Comparison of ENCODE assay signal across 10 cellular contexts in the genomic region with DNA sequence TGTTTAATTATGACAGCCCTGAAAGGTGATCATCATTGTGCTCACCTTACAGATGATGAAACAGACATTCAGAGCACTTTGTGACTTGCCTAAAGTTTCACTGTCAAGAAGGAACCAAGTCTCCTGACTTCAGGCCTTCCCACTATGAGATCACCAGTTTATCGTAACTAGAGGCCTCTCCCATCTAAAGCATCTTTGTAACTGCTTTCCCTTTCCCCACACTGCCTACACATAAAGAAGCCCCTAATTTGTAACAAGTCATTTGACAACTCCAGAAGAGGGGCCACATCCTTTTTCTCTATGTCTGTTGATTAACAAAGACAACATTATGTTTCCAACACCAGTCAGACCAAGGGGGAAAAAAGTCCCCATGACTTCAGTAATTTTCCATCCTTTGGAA. TPM values are rescaled to one million over a fixed set of nuclear protein-coding genes. Genes with fewer than 3 reads are reported as not detected.
A peak's percentile ranks its signal among the peaks of the same experiment; 100 is the strongest.
DNase-seq lines count a peak whose midpoint lies in the region; ATAC-seq and TF ChIP-seq lines count a peak whose summit lies in the region.
"Had no signal": no experiment of that assay in that cellular context is flagged by ENCODE, and none has a peak within 500 bp of the region (broad histone marks: within the 10 kb centered on the region; RNA-seq: fewer than 3 reads in every experiment).

No MANE protein-coding gene starts in this region.

- no peak for TF ChIP-seq CTCF in activated CD8-positive, alpha-beta T cell treated with anti-CD3 and anti-CD28 coated beads for 36 hours (IDR thresholded peaks at IDR 0.05)
- TF ChIP-seq CTCF in neural crest cell (conservative IDR thresholded peaks at IDR 0.05) (no peak), type B pancreatic cell (conservative IDR thresholded peaks at IDR 0.05) (no peak)

- no peaks in the 10 kb centered on the region for H3K27me3 Mint-ChIP-seq in activated CD8-positive, alpha-beta T cell treated with anti-CD3 and anti-CD28 coated beads for 36 hours
- no peaks in the 10 kb centered on the region for H3K27me3 Mint-ChIP-seq in neural crest cell (ENCODE audit: low read depth)
- no peaks in the 10 kb centered on the region for H3K27me3 Mint-ChIP-seq in type B pancreatic cell

- CTCF ChIA-PET in activated CD8-positive, alpha-beta T cell treated with anti-CD3 and anti-CD28 coated beads for 36 hours (lab: Charles Lee): no interaction called here

- intact Hi-C loops in activated CD8-positive, alpha-beta T cell treated with anti-CD3 and anti-CD28 coated beads for 36 hours (cut with micrococcal nuclease): loop anchor here (2.0 kb wide), 2 partner anchors 38 to 86 kb away; no protein-coding TSS in a partner anchor

- H3K36me3 Mint-ChIP-seq in activated CD8-positive, alpha-beta T cell treated with anti-CD3 and anti-CD28 coated beads for 36 hours (ENCODE audit: low read depth): peaks cover 32% of the 10 kb centered on the region
- H3K36me3 Mint-ChIP-seq in neural crest cell (ENCODE audit: low read depth) (no peaks in the 10 kb centered on the region), type B pancreatic cell (no peaks in the 10 kb centered on the region)
- H3K36me3 Mint-ChIP-seq: brain had no signal

- peak overlapping the region; percentile 94 for H3K4me3 Mint-ChIP-seq in activated CD8-positive, alpha-beta T cell treated with anti-CD3 and anti-CD28 coated beads for 36 hours
- peak overlapping the region; percentile 20 for H3K4me3 Mint-ChIP-seq in neural crest cell
- no peak overlapping the region for H3K4me3 Mint-ChIP-seq in type B pancreatic cell
- H3K4me3 Mint-ChIP-seq: brain had no signal

- no peak for TF ChIP-seq POLR2A in GM18505 (IDR thresholded peaks at IDR 0.05; ENCODE audit: borderline replicate concordance, extremely low read depth, insufficient read depth, insufficient read length)

- POLR2A ChIA-PET in activated CD8-positive, alpha-beta T cell treated with anti-CD3 and anti-CD28 coated beads for 36 hours (lab: Charles Lee): interaction anchor here (5.1 kb wide), 1 partner anchor 39 kb away, joined by 40 read pairs; no protein-coding TSS in a partner anchor

- ATAC-seq in GM18505 (IDR thresholded peaks at IDR 0.05; ENCODE audit: unreplicated experiment): peak; percentile 39
- peak; percentile 49 for ATAC-seq in HG02870 (IDR thresholded peaks at IDR 0.05; ENCODE audit: unreplicated experiment)
- peak; percentile 62 for ATAC-seq in activated CD8-positive, alpha-beta T cell treated with anti-CD3 and anti-CD28 coated beads for 36 hours
- no peak for ATAC-seq in GM21390 (IDR thresholded peaks at IDR 0.05; ENCODE audit: unreplicated experiment)

- no peaks in the 10 kb centered on the region for H3K9me3 Mint-ChIP-seq in activated CD8-positive, alpha-beta T cell treated with anti-CD3 and anti-CD28 coated beads for 36 hours
- H3K9me3 Mint-ChIP-seq in neural crest cell (no peaks in the 10 kb centered on the region), type B pancreatic cell (no peaks in the 10 kb centered on the region)

- H3K4me1 Mint-ChIP-seq in activated CD8-positive, alpha-beta T cell treated with anti-CD3 and anti-CD28 coated beads for 36 hours (ENCODE audit: low read depth): peaks cover 56% of the 10 kb centered on the region
- H3K4me1 Mint-ChIP-seq in neural crest cell (peaks cover 25% of the 10 kb centered on the region), type B pancreatic cell (ENCODE audit: unreplicated experiment) (peaks cover 4% of the 10 kb centered on the region)
- H3K4me1 Mint-ChIP-seq: brain had no signal

- peak; percentile 43 for DNase-seq in activated CD8-positive, alpha-beta T cell treated with anti-CD3 and anti-CD28 coated beads for 36 hours
- DNase-seq in neural crest cell (ENCODE audit: low read depth, low spot score) (no peak), kidney tubule cell (ENCODE audit: low spot score) (no peak), type B pancreatic cell (ENCODE audit: extremely low spot score, unreplicated experiment) (no peak)
- DNase-seq: left cardiac atrium had no signal

- peak overlapping the region; percentile 98 for H3K27ac Mint-ChIP-seq in activated CD8-positive, alpha-beta T cell treated with anti-CD3 and anti-CD28 coated beads for 36 hours
- peak overlapping the region; percentile 14 for H3K27ac Mint-ChIP-seq in neural crest cell (ENCODE audit: unreplicated experiment)
- H3K27ac Mint-ChIP-seq in type B pancreatic cell: no peak overlapping the region

RNA-seq across cellular contexts. Expression of a gene that starts 1.1 kb away (rescaled TPM):
- total RNA-seq in activated CD8-positive, alpha-beta T cell treated with anti-CD3 and anti-CD28 coated beads for 36 hours: 10 to 100 TPM; 32.4 to 32.6 TPM
- total RNA-seq in neural crest cell: 0.11 and 0.12 TPM in 2 replicates
- not detected in 2 replicates for total RNA-seq in type B pancreatic cell (ENCODE audit: low replicate concordance)
- total RNA-seq: NCI-H460 had no signal

Comparison
In these comparisons a context has a peak if more than half of its experiments do, and no peak if none do; other contexts are left out.
1. RNA of a gene that starts 1.1 kb away (total RNA-seq): 32.4 to 32.6 TPM in activated CD8-positive, alpha-beta T cell treated with anti-CD3 and anti-CD28 coated beads for 36 hours; 0.11 to 0.12 TPM in neural crest cell and not detected in type B pancreatic cell; every median in the first group is over 10 times any median in the second.